ENCODE assay signal across 11 cellular contexts in genomic region chr7:102992820-102993531, GRCh38.
A peak's percentile ranks its signal among the peaks of the same experiment; 100 is the strongest.
DNase-seq lines count a peak whose midpoint lies in the region; ATAC-seq, FAIRE-seq and TF ChIP-seq lines count a peak whose summit lies in the region.
"Had no signal": no experiment of that assay in that cellular context is flagged by ENCODE, and none has a peak within 500 bp of the region (broad histone marks: within the 10 kb centered on the region; RNA-seq: fewer than 3 reads in every experiment).

No MANE protein-coding gene starts in this region.

- H3K27ac Mint-ChIP-seq in MCF 10A (ENCODE audit: low read depth, unreplicated experiment), result no peak overlapping the region
- H3K27ac Mint-ChIP-seq: activated T-helper 2 cell treated with anti-CD3 and anti-CD28 coated beads, Interferon-gamma antibody, Interleukin-2, Interleukin-4, amounts not matched to agents 10 μg/mL and 5 μg/mL and 100 μg/mL, durations not matched to agents 14 hours and 24 hours and 36 hours had no signal

- no peak for TF ChIP-seq CTCF in MCF 10A (IDR thresholded peaks at IDR 0.05; ENCODE audit: unreplicated experiment)
- TF ChIP-seq CTCF in HepG2 (CRISPR knock-in tag; IDR thresholded peaks at IDR 0.05), result no peak

- no peak overlapping the region for H3K27ac ChIP-seq in HepG2 (ENCODE audit: extremely low read length, insufficient read depth, low read length)
- H3K27ac ChIP-seq in caudate nucleus (ENCODE audit: low read depth, low read length), result no peak overlapping the region
- H3K27ac ChIP-seq: BLaER1 treated with 17β-estradiol and CSF1 and Interleukin-3, amounts not matched to agents 10 nM and 100 nM; SK-N-MC had no signal

- H3K4me3 ChIP-seq in HepG2 (replicated peaks in 1 of 3; ENCODE audit: insufficient read depth in 1 of 3, low read depth in 2 of 3, low read length in 3 of 3), result no peak overlapping the region
- H3K4me3 ChIP-seq: BLaER1 treated with 17β-estradiol and CSF1 and Interleukin-3, amounts not matched to agents 10 nM and 100 nM; SK-N-MC had no signal

- TF ChIP-seq EP300 in HepG2 (IDR thresholded peaks at IDR 0.05; ENCODE audit: low read depth in 2 of 2, low read length in 2 of 2) (no peak), HepG2 (CRISPR knock-in tag; IDR thresholded peaks at IDR 0.05; ENCODE audit: borderline replicate concordance) (no peak)

- H4K20me1 ChIP-seq in HepG2 (ENCODE audit: insufficient read depth, low read length), result no peaks in the 10 kb centered on the region
- H4K20me1 ChIP-seq: BLaER1 treated with 17β-estradiol and CSF1 and Interleukin-3, amounts not matched to agents 10 nM and 100 nM had no signal

- no peaks in the 10 kb centered on the region for H3K4me1 Mint-ChIP-seq in MCF 10A (ENCODE audit: insufficient read depth, unreplicated experiment)

- in situ Hi-C loops in HepG2 (cut with HindIII; ENCODE audit: extremely low pct_ligation_motif_present, low pct_unique_long_range_greater_than_20kb), result no loop called here

- H3K4me3 Mint-ChIP-seq in MCF 10A (ENCODE audit: unreplicated experiment), result no peak overlapping the region

- H3K27me3 ChIP-seq in HepG2 (ENCODE audit: control insufficient read depth in 1 of 2, insufficient read depth in 2 of 2, low read length in 2 of 2), result no peaks in the 10 kb centered on the region
- H3K27me3 ChIP-seq: BLaER1 treated with 17β-estradiol and CSF1 and Interleukin-3, amounts not matched to agents 10 nM and 100 nM had no signal

- BruUV-seq in MCF 10A (replicated peaks; lab: Mats Ljungman, UMichigan), result no TSS peak
- BruUV-seq in HepG2 (replicated peaks; lab: Mats Ljungman, UMichigan), result no TSS peak

- no peak for FAIRE-seq in HepG2 (lab: Jason Lieb, UNC)
- no peak for FAIRE-seq in GM12892 (lab: Jason Lieb, UNC)

- H3K27me3 Mint-ChIP-seq in MCF 10A (ENCODE audit: insufficient read depth, unreplicated experiment), result no peaks in the 10 kb centered on the region

- H3K36me3 Mint-ChIP-seq in MCF 10A (ENCODE audit: insufficient read depth, unreplicated experiment), result no peaks in the 10 kb centered on the region

- no peaks in the 10 kb centered on the region for H3K79me2 ChIP-seq in HepG2 (ENCODE audit: insufficient read depth, low read length)

- no peak for TF ChIP-seq RAD21 in HepG2 (CRISPR knock-in tag; IDR thresholded peaks at IDR 0.05)

- DNase-seq in Right ventricle myocardium inferior (ENCODE audit: missing footprints) (no peak), cardiac septum (ENCODE audit: low spot score) (no peak), MCF 10A (ENCODE audit: unreplicated experiment) (peak; percentile 43), HepG2 (ENCODE audit: low spot score) (peak; percentile 26), GM12892 (ENCODE audit: insufficient read length) (no peak), caudate nucleus (lab: John Stamatoyannopoulos, UW) (no peak), pons (ENCODE audit: low spot score) (no peak)

- POLR2A ChIA-PET in MCF 10A (lab: Yijun Ruan, JAX) (interaction anchor here (0.7 to 1.2 kb wide), 4 partner anchors 9 to 156 kb away, joined by 3 to 4 read pairs (median 4); no protein-coding TSS in a partner anchor), HepG2 (lab: Yijun Ruan, JAX) (no interaction called here)

- TF ChIP-seq POLR2A in HepG2 (IDR thresholded peaks at IDR 0.05; ENCODE audit: insufficient read depth in 1 of 2, low read depth in 2 of 2, low read length in 2 of 2) (no peak), GM12892 (IDR thresholded peaks at IDR 0.05; ENCODE audit: low read depth, low read length) (no peak)

- no peaks in the 10 kb centered on the region for H3K36me3 ChIP-seq in HepG2 (replicated peaks in 1 of 2; ENCODE audit: control insufficient read depth in 1 of 2, insufficient read depth in 2 of 2, low read length in 2 of 2)
- H3K36me3 ChIP-seq: BLaER1 treated with 17β-estradiol and CSF1 and Interleukin-3, amounts not matched to agents 10 nM and 100 nM had no signal

- no peak overlapping the region for H2AFZ ChIP-seq in HepG2 (ENCODE audit: low read length)

- H3K9me3 ChIP-seq in HepG2 (ENCODE audit: low read length), result no peaks in the 10 kb centered on the region

- H3K9me3 Mint-ChIP-seq in MCF 10A (ENCODE audit: unreplicated experiment), result no peaks in the 10 kb centered on the region
- H3K9me3 Mint-ChIP-seq: activated T-helper 2 cell treated with anti-CD3 and anti-CD28 coated beads, Interferon-gamma antibody, Interleukin-2, Interleukin-4, amounts not matched to agents 10 μg/mL and 5 μg/mL and 100 μg/mL, durations not matched to agents 14 hours and 24 hours and 36 hours had no signal

- H3K9ac ChIP-seq in HepG2 (ENCODE audit: insufficient read depth, low read depth, low read length), result no peak overlapping the region
- H3K9ac ChIP-seq: BLaER1 treated with 17β-estradiol and CSF1 and Interleukin-3, amounts not matched to agents 10 nM and 100 nM had no signal

- ATAC-seq in Right ventricle myocardium inferior (peak; percentile 90), HepG2 (peak; percentile 31; the same call in 1 of the 3 replicates), GM21515 (IDR thresholded peaks at IDR 0.05; ENCODE audit: unreplicated experiment) (no peak)

- WGBS in HepG2 (ENCODE audit: low lambda C conversion rate), result 63% methylated on average over 4 of the region's 4 CpGs

- peaks cover 53% of the 10 kb centered on the region for H3K4me1 ChIP-seq in HepG2 (ENCODE audit: insufficient read depth, low read length)

- CTCF ChIA-PET in MCF 10A (lab: Yijun Ruan, JAX) (interaction anchor here (0.7 to 1.2 kb wide), 2 partner anchors 69 kb away, joined by 4 to 6 read pairs; no protein-coding TSS in a partner anchor), HepG2 (lab: Yijun Ruan, JAX; ENCODE audit: low intra/inter-chr PET ratio, low total read pairs) (no interaction called here)

- intact Hi-C loops in Right ventricle myocardium inferior (cut with DNase I), result loop anchor here (10.0 kb wide), 1 partner anchor 78 kb away; the partner anchor contains the start of gene LRRC17
- intact Hi-C loops in cardiac septum (cut with DNase I), result loop anchor here (5.0 to 10.0 kb wide), 2 partner anchors 58 to 101 kb away; no protein-coding TSS in a partner anchor
- intact Hi-C loops in MCF 10A (cut with micrococcal nuclease), result no loop called here
- intact Hi-C loops in HepG2 (cut with micrococcal nuclease; ENCODE audit: unreplicated experiment), result no loop called here

- H3K4me2 ChIP-seq in HepG2 (ENCODE audit: low read depth, low read length), result no peak overlapping the region

TF ChIP-seq in HepG2, 621 proteins besides CTCF, POLR2A, EP300 and RAD21:
- no peak for TF ChIP-seq FOXK2 (IDR thresholded peaks at IDR 0.05)
- no peak for TF ChIP-seq CCAR2 (optimal IDR thresholded peaks at IDR 0.05; ENCODE audit: low read depth, low read length)
- no peak for TF ChIP-seq ATAD3A (CRISPR knock-in tag; IDR thresholded peaks at IDR 0.05)
- no peak for TF ChIP-seq NR2F6 (IDR thresholded peaks at IDR 0.05)
- 0 out of 2 replicates have a peak, but pooled peaks have one; percentile 21 for TF ChIP-seq NR2F6 (CRISPR knock-in tag; IDR thresholded peaks at IDR 0.05)
- peak; percentile 25; the same call in 1 of the 2 replicates for TF ChIP-seq FOSL2 (CRISPR knock-in tag; IDR thresholded peaks at IDR 0.05)
- 0 out of 4 replicates have a peak, but pooled peaks of 1 of the 2 experiments have one; percentile 23 for TF ChIP-seq NR2F1 (CRISPR knock-in tag; IDR thresholded peaks at IDR 0.05)

Comparison
In these comparisons a context has a peak if more than half of its experiments do, and no peak if none do; other contexts are left out.
1. DNase-seq: peak in MCF 10A (single experiment) and HepG2 (single experiment); none in Right ventricle myocardium inferior (single experiment), cardiac septum (single experiment), GM12892 (single experiment), caudate nucleus (0 of 61) and pons (single experiment).
2. intact Hi-C loops: an anchor here in Right ventricle myocardium inferior (10.0 kb wide) and cardiac septum (5.0 to 10.0 kb wide); none called in MCF 10A and HepG2.